1 cellular context compared by ENCODE assay signal in genomic region chr12:6689000-6689882, GRCh38.
TF ChIP-seq lines count a peak whose summit lies in the region.

Gene ZNF384 (minus strand): TSS chr12:6689375. CDS start chr12:6679520, 9,855 bp downstream.

TF ChIP-seq in HepG2, 621 proteins besides CTCF, POLR2A, EP300 and RAD21 (continued from another document and continues in another):
- TF ChIP-seq ZSCAN5A (CRISPR knock-in tag; IDR thresholded peaks at IDR 0.05; ENCODE audit: borderline replicate concordance) (0 out of 2 replicates have a peak, but pooled peaks have one; percentile 55), ZNF468 (CRISPR knock-in tag; IDR thresholded peaks at IDR 0.05) (0 out of 2 replicates have a peak, but pooled peaks have one; percentile 78), BORCS8-MEF2B (CRISPR knock-in tag; IDR thresholded peaks at IDR 0.05) (no peak; the same call in 1 of the 2 replicates), ZBTB40 (IDR thresholded peaks at IDR 0.05) (peak; percentile 97), ZBTB40 (CRISPR knock-in tag; IDR thresholded peaks at IDR 0.05) (peak; percentile 97), ZNF776 (CRISPR knock-in tag; IDR thresholded peaks at IDR 0.05) (peak; percentile 94), ZNF839 (CRISPR knock-in tag; IDR thresholded peaks at IDR 0.05; ENCODE audit: borderline replicate concordance) (peak; percentile 43; the same call in 1 of the 2 replicates), ESRRA (CRISPR knock-in tag; IDR thresholded peaks at IDR 0.05; ENCODE audit: low read depth) (0 out of 2 replicates have a peak, but pooled peaks have one; percentile 55), ZNF687 (CRISPR knock-in tag; IDR thresholded peaks at IDR 0.05) (peak; percentile 86), NFYC (CRISPR knock-in tag; IDR thresholded peaks at IDR 0.05) (peak; percentile 56; the same call in 1 of the 2 replicates), RARA (CRISPR knock-in tag; IDR thresholded peaks at IDR 0.05) (0 out of 2 replicates have a peak, but pooled peaks have one; percentile 3), ZBTB25 (CRISPR knock-in tag; IDR thresholded peaks at IDR 0.05) (peak; percentile 96), CEBPG (CRISPR knock-in tag; IDR thresholded peaks at IDR 0.05) (peak; percentile 46), BCL3 (CRISPR knock-in tag; IDR thresholded peaks at IDR 0.05) (peak; percentile 69; the same call in 1 of the 2 replicates), ZNF792 (CRISPR knock-in tag; IDR thresholded peaks at IDR 0.05) (0 out of 2 replicates have a peak, but pooled peaks have one; percentile 21), YY1 (IDR thresholded peaks at IDR 0.05; ENCODE audit: insufficient read depth, insufficient replicate concordance, low read depth, low read length) (peak; percentile 80), NR2C2 (CRISPR knock-in tag; IDR thresholded peaks at IDR 0.05; ENCODE audit: borderline replicate concordance) (peak; percentile 99), NCOR1 (IDR thresholded peaks at IDR 0.05; ENCODE audit: borderline replicate concordance, low read length) (peak; percentile 77; the same call in 1 of the 2 replicates), BHLHE40 (IDR thresholded peaks at IDR 0.05; ENCODE audit: low read length) (no peak), AHR (CRISPR knock-in tag; IDR thresholded peaks at IDR 0.05) (no peak), NFE2L2 (IDR thresholded peaks at IDR 0.05; ENCODE audit: low read length) (no peak), ZNF768 (CRISPR knock-in tag; IDR thresholded peaks at IDR 0.05) (peak; percentile 35; the same call in 1 of the 2 replicates), FOXK2 (IDR thresholded peaks at IDR 0.05) (peak; percentile 59; the same call in 1 of the 2 replicates), PHF8 (CRISPR knock-in tag; IDR thresholded peaks at IDR 0.05) (peak; percentile 21; the same call in 1 of the 2 replicates), ZMYM4 (CRISPR knock-in tag; IDR thresholded peaks at IDR 0.05) (peak; percentile 20; the same call in 1 of the 2 replicates), ZNF598 (CRISPR knock-in tag; IDR thresholded peaks at IDR 0.05; ENCODE audit: borderline replicate concordance) (no peak), PATZ1 (CRISPR knock-in tag; IDR thresholded peaks at IDR 0.05) (peak; percentile 95), ZNF800 (CRISPR knock-in tag; IDR thresholded peaks at IDR 0.05) (0 out of 2 replicates have a peak, but pooled peaks have one; percentile 23), ZZZ3 (CRISPR knock-in tag; IDR thresholded peaks at IDR 0.05; ENCODE audit: borderline replicate concordance) (no peak; the same call in 1 of the 2 replicates), RFX5 (IDR thresholded peaks at IDR 0.05; ENCODE audit: low read depth, low read length) (peak; percentile 9; the same call in 1 of the 2 replicates), CCDC6 (CRISPR knock-in tag; IDR thresholded peaks at IDR 0.05) (peak; percentile 88; the same call in 1 of the 2 replicates), ZSCAN31 (CRISPR knock-in tag; IDR thresholded peaks at IDR 0.05; ENCODE audit: low read depth) (peak; percentile 93), TARDBP (CRISPR knock-in tag; IDR thresholded peaks at IDR 0.05) (peak; percentile 84; the same call in 1 of the 2 replicates), HNRNPK (IDR thresholded peaks at IDR 0.05; ENCODE audit: low read depth, low read length, poor library complexity, severe bottlenecking) (peak; percentile 100), KDM5B (CRISPR knock-in tag; IDR thresholded peaks at IDR 0.05; ENCODE audit: borderline replicate concordance) (peak; percentile 63; the same call in 1 of the 2 replicates), MTF2 (CRISPR knock-in tag; IDR thresholded peaks at IDR 0.05; ENCODE audit: borderline replicate concordance) (0 out of 2 replicates have a peak, but pooled peaks have one; percentile 76), CHCHD3 (CRISPR knock-in tag; IDR thresholded peaks at IDR 0.05) (no peak; the same call in 1 of the 2 replicates), ZNF703 (CRISPR knock-in tag; IDR thresholded peaks at IDR 0.05; ENCODE audit: borderline replicate concordance) (no peak), ZNF772 (CRISPR knock-in tag; IDR thresholded peaks at IDR 0.05) (peak; percentile 70), ZBTB20 (CRISPR knock-in tag; IDR thresholded peaks at IDR 0.05; ENCODE audit: borderline replicate concordance, low read depth) (peak; percentile 18; the same call in 1 of the 2 replicates)
